28 cellular contexts compared by ENCODE assay signal in the genomic region with DNA sequence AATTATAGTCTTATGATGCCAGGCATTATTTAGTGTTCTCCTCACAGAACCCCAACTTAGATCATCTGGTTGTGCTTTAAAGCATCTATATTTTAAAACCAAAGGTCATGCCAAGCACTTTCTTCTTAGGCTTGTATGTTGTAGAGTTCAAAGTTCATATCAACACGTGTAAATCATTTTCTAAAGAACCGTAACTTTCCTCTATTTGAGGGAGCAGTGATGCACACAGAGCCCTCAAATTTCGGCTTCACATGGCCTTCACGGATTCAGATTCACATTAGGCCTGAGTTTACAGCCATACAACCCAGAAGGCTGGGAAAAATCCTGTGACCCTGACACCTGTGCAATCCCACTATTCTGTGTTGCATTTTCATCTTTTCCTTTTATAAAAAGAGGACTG. TPM values are rescaled to one million over a fixed set of nuclear protein-coding genes. Genes with fewer than 3 reads are reported as not detected.
"Had no signal": no experiment of that assay in that cellular context is flagged by ENCODE, and none has a peak within 500 bp of the region (broad histone marks: within the 10 kb centered on the region; RNA-seq: fewer than 3 reads in every experiment).

No MANE protein-coding gene starts in this region.

- H3K27me3 ChIP-seq: brain microvascular endothelial cell, dorsolateral prefrontal cortex, esophagus muscularis mucosa, gastroesophageal sphincter had no signal

- H3K27me3 Mint-ChIP-seq: activated CD4-positive, alpha-beta memory T cell treated with anti-CD3 and anti-CD28 coated beads, Interleukin-2, amount 10 ng/mL, durations not matched to agents 7 days and 5 days; activated CD4-positive, alpha-beta T cell treated with anti-CD3 and anti-CD28 coated beads, Interleukin-2, amount 10 ng/mL, durations not matched to agents 7 days and 5 days; activated naive CD4-positive, alpha-beta T cell treated with anti-CD3 and anti-CD28 coated beads, Interleukin-2, amount 10 ng/mL, durations not matched to agents 7 days and 5 days; activated naive CD8-positive, alpha-beta T cell treated with anti-CD3 and anti-CD28 coated beads, Interleukin-2, amount 10 ng/mL, durations not matched to agents 7 days and 5 days; central memory CD8-positive, alpha-beta T cell; dendritic cell treated with granulocyte-macrophage colony-stimulating factor and Interleukin-4, amounts not matched to agents 40 ng/mL and 50 ng/mL, for 4 days; effector memory CD8-positive, alpha-beta T cell had no signal

- H3K27ac Mint-ChIP-seq: activated CD4-positive, alpha-beta memory T cell treated with anti-CD3 and anti-CD28 coated beads, Interleukin-2, amount 10 ng/mL, durations not matched to agents 7 days and 5 days; activated CD4-positive, alpha-beta T cell treated with anti-CD3 and anti-CD28 coated beads, Interleukin-2, amount 10 ng/mL, durations not matched to agents 7 days and 5 days; activated naive CD4-positive, alpha-beta T cell treated with anti-CD3 and anti-CD28 coated beads, Interleukin-2, amount 10 ng/mL, durations not matched to agents 7 days and 5 days; activated naive CD4-positive, alpha-beta T cell treated with anti-CD3 and anti-CD28 coated beads, Interleukin-2, amount 50 U/mL, for 72 hours; activated naive CD8-positive, alpha-beta T cell treated with anti-CD3 and anti-CD28 coated beads, Interleukin-2, amount 10 ng/mL, durations not matched to agents 7 days and 5 days; activated T-cell treated with anti-CD3 and anti-CD28 coated beads, Interleukin-2, amount 50 U/mL, for 24 hours; activated T-cell treated with anti-CD3 and anti-CD28 coated beads, Interleukin-2, amount 50 U/mL, for 72 hours; dendritic cell treated with granulocyte-macrophage colony-stimulating factor and Interleukin-4, amounts not matched to agents 40 ng/mL and 50 ng/mL, for 4 days; effector memory CD8-positive, alpha-beta T cell; WTC11 had no signal

- H3K27ac ChIP-seq: brain microvascular endothelial cell, coronary artery, dorsolateral prefrontal cortex, esophagus muscularis mucosa, gastroesophageal sphincter, VCaP had no signal

- ATAC-seq: activated naive CD4-positive, alpha-beta T cell treated with anti-CD3 and anti-CD28 coated beads, Interleukin-2, amount 50 U/mL, for 72 hours; activated T-cell treated with anti-CD3 and anti-CD28 coated beads, Interleukin-2, amount 50 U/mL, for 72 hours; effector memory CD8-positive, alpha-beta T cell; gastroesophageal sphincter; WTC11 had no signal

- H3K36me3 Mint-ChIP-seq: activated naive CD4-positive, alpha-beta T cell treated with anti-CD3 and anti-CD28 coated beads, Interleukin-2, amount 10 ng/mL, durations not matched to agents 7 days and 5 days; activated naive CD8-positive, alpha-beta T cell treated with anti-CD3 and anti-CD28 coated beads, Interleukin-2, amount 10 ng/mL, durations not matched to agents 7 days and 5 days had no signal

- H3K4me1 Mint-ChIP-seq: activated CD4-positive, alpha-beta memory T cell treated with anti-CD3 and anti-CD28 coated beads, Interleukin-2, amount 10 ng/mL, durations not matched to agents 7 days and 5 days; activated CD4-positive, alpha-beta T cell treated with anti-CD3 and anti-CD28 coated beads, Interleukin-2, amount 10 ng/mL, durations not matched to agents 7 days and 5 days; activated naive CD4-positive, alpha-beta T cell treated with anti-CD3 and anti-CD28 coated beads, Interleukin-2, amount 10 ng/mL, durations not matched to agents 7 days and 5 days; activated naive CD8-positive, alpha-beta T cell treated with anti-CD3 and anti-CD28 coated beads, Interleukin-2, amount 10 ng/mL, durations not matched to agents 7 days and 5 days; central memory CD8-positive, alpha-beta T cell; WTC11 had no signal

- H3K9me3 Mint-ChIP-seq: activated CD4-positive, alpha-beta T cell treated with anti-CD3 and anti-CD28 coated beads, Interleukin-2, amount 10 ng/mL, durations not matched to agents 7 days and 5 days had no signal

- H3K4me1 ChIP-seq: esophagus muscularis mucosa, gastroesophageal sphincter had no signal

- DNase-seq: activated CD4-positive, alpha-beta memory T cell treated with anti-CD3 and anti-CD28 coated beads, Interleukin-2, amount 10 ng/mL, durations not matched to agents 7 days and 5 days; activated CD4-positive, alpha-beta T cell treated with anti-CD3 and anti-CD28 coated beads for 1 hour; activated CD4-positive, alpha-beta T cell treated with anti-CD3 and anti-CD28 coated beads for 4 hours; activated CD4-positive, alpha-beta T cell treated with anti-CD3 and anti-CD28 coated beads, Interleukin-2, amount 10 ng/mL, durations not matched to agents 7 days and 5 days; activated CD4-positive, alpha-beta T cell treated with anti-CD3 and anti-CD28 coated beads, Interleukin-2, amount 50 U/mL, for 4 hours; activated CD8-positive, alpha-beta memory T cell treated with anti-CD3 and anti-CD28 coated beads, Interleukin-2, amount 50 U/mL, for 48 hours; activated gamma-delta T cell; activated naive CD4-positive, alpha-beta T cell; activated naive CD4-positive, alpha-beta T cell treated with anti-CD3 and anti-CD28 coated beads, Interleukin-2, amount 10 ng/mL, durations not matched to agents 7 days and 5 days; activated naive CD8-positive, alpha-beta T cell treated with anti-CD3 and anti-CD28 coated beads, Interleukin-2, amount 10 ng/mL, durations not matched to agents 7 days and 5 days; activated T-cell treated with anti-CD3 and anti-CD28 coated beads for 4 hours; activated T-cell treated with anti-CD3 and anti-CD28 coated beads, Interleukin-2, amount 50 U/mL, for 24 hours; activated T-cell treated with anti-CD3 and anti-CD28 coated beads, Interleukin-2, amount 50 U/mL, for 72 hours; brain microvascular endothelial cell; dorsolateral prefrontal cortex; effector memory CD8-positive, alpha-beta T cell; erythroblast; foreskin melanocyte; T-helper 2 cell had no signal

- H3K4me3 Mint-ChIP-seq: activated CD4-positive, alpha-beta memory T cell treated with anti-CD3 and anti-CD28 coated beads, Interleukin-2, amount 10 ng/mL, durations not matched to agents 7 days and 5 days; activated CD4-positive, alpha-beta T cell treated with anti-CD3 and anti-CD28 coated beads, Interleukin-2, amount 10 ng/mL, durations not matched to agents 7 days and 5 days; activated naive CD4-positive, alpha-beta T cell treated with anti-CD3 and anti-CD28 coated beads, Interleukin-2, amount 10 ng/mL, durations not matched to agents 7 days and 5 days; activated naive CD8-positive, alpha-beta T cell treated with anti-CD3 and anti-CD28 coated beads, Interleukin-2, amount 10 ng/mL, durations not matched to agents 7 days and 5 days; activated T-cell treated with anti-CD3 and anti-CD28 coated beads, Interleukin-2, amount 50 U/mL, for 24 hours; activated T-cell treated with anti-CD3 and anti-CD28 coated beads, Interleukin-2, amount 50 U/mL, for 72 hours; central memory CD8-positive, alpha-beta T cell; dendritic cell treated with granulocyte-macrophage colony-stimulating factor and Interleukin-4, amounts not matched to agents 40 ng/mL and 50 ng/mL, for 4 days; effector memory CD8-positive, alpha-beta T cell; WTC11 had no signal

- H3K36me3 ChIP-seq: brain microvascular endothelial cell had no signal

- H3K4me3 ChIP-seq: coronary artery, dorsolateral prefrontal cortex, esophagus muscularis mucosa, gastroesophageal sphincter had no signal

RNA-seq across cellular contexts. Expression of a gene that starts 52.1 kb away (rescaled TPM):
- total RNA-seq: activated CD4-positive, alpha-beta memory T cell treated with anti-CD3 and anti-CD28 coated beads, Interleukin-2, amount 10 ng/mL, durations not matched to agents 7 days and 5 days; activated naive CD4-positive, alpha-beta T cell treated with anti-CD3 and anti-CD28 coated beads, Interleukin-2, amount 50 U/mL, for 72 hours; activated T-cell treated with anti-CD3 and anti-CD28 coated beads, Interleukin-2, amount 50 U/mL, for 72 hours; T-helper 1 cell treated with Interleukin-12 subunit alpha and Interleukin-12 subunit beta and Interleukin-4 antibody, amounts not matched to agents 30 ng/mL and 1 ng/mL, for 36 hours had no signal
